Comparison of ENCODE assay signal across 8 cellular contexts in the genomic region with DNA sequence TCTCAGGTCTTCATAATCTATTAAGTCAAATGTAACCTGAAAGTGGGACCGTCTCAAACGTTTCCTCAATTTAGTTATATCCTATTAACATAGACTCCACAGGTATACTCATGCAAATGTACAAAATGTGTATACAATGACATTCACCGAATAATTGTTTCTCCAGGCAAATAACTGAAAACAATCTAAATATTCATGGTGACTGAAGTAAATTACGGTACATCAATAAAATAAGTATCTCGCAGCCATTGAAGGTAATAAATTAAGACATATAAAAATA. TPM values are rescaled to one million over a fixed set of nuclear protein-coding genes. Genes with fewer than 3 reads are reported as not detected.
A peak's percentile ranks its signal among the peaks of the same experiment; 100 is the strongest.
DNase-seq lines count a peak whose midpoint lies in the region; ATAC-seq and TF ChIP-seq lines count a peak whose summit lies in the region.

No MANE protein-coding gene starts in this region.

- H3K9ac ChIP-seq in HUES6 (ENCODE audit: low read length), result peak overlapping the region; percentile 93
- H3K9ac ChIP-seq in muscle layer of colon (ENCODE audit: low read length), result peak overlapping the region; percentile 45

- intact Hi-C loops in A673 (cut with micrococcal nuclease; ENCODE audit: unreplicated experiment), result no loop called here

- no peaks in the 10 kb centered on the region for H3K9me3 ChIP-seq in A673 (ENCODE audit: low read depth, low read length, poor library complexity, severe bottlenecking)
- H3K9me3 ChIP-seq in HUES6 (ENCODE audit: control insufficient read depth, insufficient read depth, low read depth, low read length), result no peaks in the 10 kb centered on the region
- no peaks in the 10 kb centered on the region for H3K9me3 ChIP-seq in muscle layer of colon (ENCODE audit: low read length)

- H3K4me3 ChIP-seq in A673 (ENCODE audit: low read depth, low read length, poor library complexity, severe bottlenecking), result peak overlapping the region; percentile 65
- peak overlapping the region; percentile 85 for H3K4me3 ChIP-seq in HUES6 (ENCODE audit: low read depth, low read length)
- H3K4me3 ChIP-seq in cardiac fibroblast (replicated peaks in 1 of 2; ENCODE audit: low read depth in 2 of 2, low read length in 2 of 2), result peak overlapping the region; percentile 75 to 81
- peak overlapping the region; percentile 58 to 88 for H3K4me3 ChIP-seq in muscle layer of colon (ENCODE audit: low read depth in 1 of 2, low read length in 2 of 2)

- H3K27me3 ChIP-seq in A673 (replicated peaks; ENCODE audit: insufficient read depth, low read depth, low read length, poor library complexity) (no peaks in the 10 kb centered on the region), HUES6 (ENCODE audit: control insufficient read depth, insufficient read depth, low read length) (no peaks in the 10 kb centered on the region), muscle layer of colon (ENCODE audit: control insufficient read depth in 1 of 2, insufficient read depth in 2 of 2, low read length in 2 of 2) (no peaks in the 10 kb centered on the region)

- BruUV-seq in A673 (replicated peaks; lab: Mats Ljungman, UMichigan), result TSS peak; percentile 64

- TF ChIP-seq CTCF in A673 (conservative IDR thresholded peaks at IDR 0.05; ENCODE audit: low read depth, low read length), result no peak
- no peak for TF ChIP-seq CTCF in cardiac fibroblast (IDR thresholded peaks at IDR 0.05; ENCODE audit: low read depth, low read length)
- TF ChIP-seq CTCF in GM13976 (IDR thresholded peaks at IDR 0.05; ENCODE audit: borderline replicate concordance, control extremely low read depth, extremely low read depth, insufficient read depth, missing control alignments), result no peak

- in situ Hi-C loops in GM13976 (cut with MboI; ENCODE audit: low sequenced_read_pairs, unreplicated experiment), result no loop called here

- CTCF ChIA-PET in A673 (lab: Charles Lee), result no interaction called here

- H3K4me1 ChIP-seq in A673 (ENCODE audit: insufficient read depth, low read length, poor library complexity, severe bottlenecking) (peaks cover 4% of the 10 kb centered on the region), HUES6 (ENCODE audit: control insufficient read depth, insufficient read depth, low read length) (peaks cover 13% of the 10 kb centered on the region; the same call in 1 of the 2 replicates), muscle layer of colon (ENCODE audit: insufficient read depth, low read length) (peaks cover 18% of the 10 kb centered on the region)

- no peak for ATAC-seq in HG03175 (IDR thresholded peaks at IDR 0.05; ENCODE audit: unreplicated experiment)

- peaks cover 55% of the 10 kb centered on the region for H3K36me3 ChIP-seq in A673 (ENCODE audit: insufficient read depth, low read length, poor library complexity, severe bottlenecking)
- H3K36me3 ChIP-seq in HUES6 (ENCODE audit: control insufficient read depth, insufficient read depth, low read length), result peaks cover 52% of the 10 kb centered on the region
- peaks cover 13% of the 10 kb centered on the region for H3K36me3 ChIP-seq in muscle layer of colon (ENCODE audit: insufficient read depth, low read length)

- POLR2A ChIA-PET in A673 (lab: Charles Lee; ENCODE audit: low non-redundant PET), result no interaction called here

- DNase-seq in A673 (ENCODE audit: low spot score) (peak; percentile 6), cardiac fibroblast (ENCODE audit: low read depth in 2 of 2) (no peak), NCI-H774 (lab: John Stamatoyannopoulos, UW) (no peak), GM13976 (ENCODE audit: low spot score) (no peak), NCI-H1092 treated with DMSO at 0.1 percent for 48 hours (lab: John Stamatoyannopoulos, UW) (no peak)

- peak overlapping the region; percentile 96 for H3K27ac ChIP-seq in A673 (ENCODE audit: low read depth, low read length, poor library complexity, severe bottlenecking)
- peak overlapping the region; percentile 92 for H3K27ac ChIP-seq in HUES6 (ENCODE audit: low read depth, low read length)
- peak overlapping the region; percentile 86 for H3K27ac ChIP-seq in muscle layer of colon (ENCODE audit: low read depth, low read length)

RNA-seq across cellular contexts. Expression of a gene that starts 0.5 kb away (rescaled TPM):
- 273 and 315 TPM in 2 replicates for total RNA-seq in A673 (2021)

RNA-seq across cellular contexts. Expression of a gene that starts 32.1 kb away (rescaled TPM):
- total RNA-seq in A673 (2021), result 53.4 and 59.7 TPM in 2 replicates

RNA-seq across cellular contexts. Expression of a gene that starts 32.7 kb away (rescaled TPM):
- total RNA-seq in A673 (2021), result 15.6 and 17.4 TPM in 2 replicates
